ENCODE assay signal across 1 cellular context in genomic region chr4:1336079-1336478, GRCh38.
TF ChIP-seq lines count a peak whose summit lies in the region.

No MANE protein-coding gene starts in this region.

TF ChIP-seq in WTC11, 78 proteins besides CTCF, POLR2A, EP300 and RAD21 (continued from another document):
- TF ChIP-seq AFF4 (CRISPR knock-in tag; IDR thresholded peaks at IDR 0.05; ENCODE audit: borderline replicate concordance) (no peak), ZNF138 (CRISPR knock-in tag; conservative IDR thresholded peaks at IDR 0.05) (no peak), HMGXB4 (CRISPR knock-in tag; IDR thresholded peaks at IDR 0.05) (no peak), FOXP1 (CRISPR knock-in tag; IDR thresholded peaks at IDR 0.05; ENCODE audit: borderline replicate concordance) (no peak)
